Comparison of ENCODE assay signal across 16 cellular contexts in the genomic region with DNA sequence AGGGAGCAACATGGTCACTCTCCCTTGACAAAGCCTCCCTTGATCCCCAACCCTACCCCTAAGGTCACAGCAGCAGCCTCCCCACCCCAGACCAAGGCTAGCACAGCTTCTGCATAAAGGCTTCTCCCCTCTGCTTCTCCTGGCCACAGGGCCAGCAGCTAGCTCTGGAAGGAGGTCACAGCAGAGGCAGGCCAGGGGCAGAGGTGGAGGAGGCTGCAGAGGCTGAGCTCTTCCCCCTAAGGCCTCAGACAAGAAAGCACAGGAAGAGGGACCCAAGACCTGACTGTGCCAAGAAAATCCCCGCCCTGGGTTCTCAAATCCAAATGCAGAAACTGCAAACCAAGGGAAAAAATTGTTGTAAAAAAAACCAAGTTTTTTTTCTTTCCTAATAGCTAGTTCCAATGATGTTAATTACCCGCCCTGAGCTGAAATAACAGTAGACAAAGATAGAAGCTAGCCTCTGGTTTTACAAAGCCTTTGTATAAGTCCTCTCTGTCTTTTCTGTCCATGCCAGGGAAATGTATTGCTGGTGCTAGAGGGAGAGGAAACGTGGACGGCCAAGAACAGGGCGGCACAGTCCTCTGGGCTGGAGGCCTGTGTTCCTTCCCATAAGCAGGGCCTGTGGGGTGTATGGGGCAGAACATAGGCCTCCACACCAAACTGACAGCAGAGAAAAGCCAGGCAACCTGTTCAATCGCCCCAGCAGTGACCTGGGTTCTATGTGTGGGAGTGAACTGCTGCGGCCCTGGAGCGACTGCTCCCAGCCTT.
DNase-seq lines count a peak whose midpoint lies in the region; ATAC-seq, FAIRE-seq and TF ChIP-seq lines count a peak whose summit lies in the region.
"Had no signal": no experiment of that assay in that cellular context is flagged by ENCODE, and none has a peak within 500 bp of the region (broad histone marks: within the 10 kb centered on the region; RNA-seq: fewer than 3 reads in every experiment).

No MANE protein-coding gene starts in this region.

- intact Hi-C loops in dendritic cell treated with granulocyte-macrophage colony-stimulating factor and Interleukin-4, amounts not matched to agents 40 ng/mL and 50 ng/mL, for 4 days (cut with micrococcal nuclease) = loop anchor here (5.0 kb wide), 1 partner anchor 34 kb away; no protein-coding TSS in a partner anchor

- no peak overlapping the region for H3K23ac ChIP-seq in trophoblast cell (ENCODE audit: low read length)

- no peak for TF ChIP-seq POLR2A in tibial nerve (IDR thresholded peaks at IDR 0.05)
- no peak for TF ChIP-seq POLR2A in GM12892 (IDR thresholded peaks at IDR 0.05; ENCODE audit: low read depth, low read length)

- no peaks in the 10 kb centered on the region for H3K9me3 Mint-ChIP-seq in activated naive CD4-positive, alpha-beta T cell treated with anti-CD3 and anti-CD28 coated beads, Interleukin-2, amount 10 ng/mL, durations not matched to agents 7 days and 5 days
- no peaks in the 10 kb centered on the region for H3K9me3 Mint-ChIP-seq in activated naive CD4-positive, alpha-beta T cell treated with anti-CD3 and anti-CD28 coated beads, Interleukin-2, amount 50 U/mL, for 72 hours
- no peaks in the 10 kb centered on the region for H3K9me3 Mint-ChIP-seq in dendritic cell treated with granulocyte-macrophage colony-stimulating factor and Interleukin-4, amounts not matched to agents 40 ng/mL and 50 ng/mL, for 4 days
- H3K9me3 Mint-ChIP-seq: activated CD4-positive, alpha-beta T cell treated with anti-CD3 and anti-CD28 coated beads, Interleukin-2, amount 10 ng/mL, durations not matched to agents 24 days and 14 days; activated T-cell treated with anti-CD3 and anti-CD28 coated beads, Interleukin-2, amount 50 U/mL, for 4 hours had no signal

- H3K27ac ChIP-seq in trophoblast cell (ENCODE audit: low read depth, low read length) (no peak overlapping the region), tibial nerve (peak overlapping the region; percentile 21 to 84 (median 62))
- H3K27ac ChIP-seq: pancreas had no signal

- H3K4me3 ChIP-seq in trophoblast cell (ENCODE audit: low read depth, low read length) (no peak overlapping the region), tibial nerve (no peak overlapping the region)
- H3K4me3 ChIP-seq: pancreas had no signal

- WGBS in trophoblast cell (ENCODE audit: extremely low coverage, insufficient coverage, insufficient read length) = no CpG with 5 or more reads among the region's 8 CpGs
- 32 to 58% methylated on average over 8 of the region's 8 CpGs for WGBS in tibial nerve, 2 donors

- H3K27ac Mint-ChIP-seq in activated naive CD4-positive, alpha-beta T cell treated with anti-CD3 and anti-CD28 coated beads, Interleukin-2, amount 10 ng/mL, durations not matched to agents 7 days and 5 days = peak overlapping the region; percentile 80
- H3K27ac Mint-ChIP-seq in activated naive CD4-positive, alpha-beta T cell treated with anti-CD3 and anti-CD28 coated beads, Interleukin-2, amount 50 U/mL, for 72 hours = peak overlapping the region in 1 of 2 donors; percentile 22
- peak overlapping the region; percentile 58 for H3K27ac Mint-ChIP-seq in dendritic cell treated with granulocyte-macrophage colony-stimulating factor and Interleukin-4, amounts not matched to agents 40 ng/mL and 50 ng/mL, for 4 days
- H3K27ac Mint-ChIP-seq: activated CD4-positive, alpha-beta T cell treated with anti-CD3 and anti-CD28 coated beads, Interleukin-2, amount 10 ng/mL, durations not matched to agents 24 days and 14 days had no signal

- H3K9ac ChIP-seq in trophoblast cell (ENCODE audit: low read length) = no peak overlapping the region

- CTCF ChIA-PET in activated naive CD4-positive, alpha-beta T cell treated with anti-CD3 and anti-CD28 coated beads, Interleukin-2, amount 10 ng/mL, durations not matched to agents 7 days and 5 days (lab: Charles Lee) = interaction anchor here (1.2 to 1.5 kb wide), 3 partner anchors 10 to 198 kb away, joined by 3 to 9 read pairs (median 4); no protein-coding TSS in a partner anchor

- H3K14ac ChIP-seq in trophoblast cell (ENCODE audit: low read length) = no peak overlapping the region

- no peaks in the 10 kb centered on the region for H3K27me3 Mint-ChIP-seq in activated naive CD4-positive, alpha-beta T cell treated with anti-CD3 and anti-CD28 coated beads, Interleukin-2, amount 10 ng/mL, durations not matched to agents 7 days and 5 days
- no peaks in the 10 kb centered on the region for H3K27me3 Mint-ChIP-seq in dendritic cell treated with granulocyte-macrophage colony-stimulating factor and Interleukin-4, amounts not matched to agents 40 ng/mL and 50 ng/mL, for 4 days
- H3K27me3 Mint-ChIP-seq: activated CD4-positive, alpha-beta T cell treated with anti-CD3 and anti-CD28 coated beads, Interleukin-2, amount 10 ng/mL, durations not matched to agents 24 days and 14 days had no signal

- H3K27me3 ChIP-seq in trophoblast cell (ENCODE audit: insufficient read depth, low read length) (no peaks in the 10 kb centered on the region), tibial nerve (no peaks in the 10 kb centered on the region)
- H3K27me3 ChIP-seq: pancreas had no signal

- ATAC-seq in activated naive CD4-positive, alpha-beta T cell treated with anti-CD3 and anti-CD28 coated beads, Interleukin-2, amount 50 U/mL, for 72 hours = no peak
- ATAC-seq: activated T-cell treated with anti-CD3 and anti-CD28 coated beads, Interleukin-2, amount 50 U/mL, for 4 hours; pancreas had no signal

- H3K36me3 ChIP-seq in trophoblast cell (ENCODE audit: control insufficient read depth in 1 of 2, insufficient read depth in 2 of 2, low read length in 2 of 2) (peaks cover 48 to 55% of the 10 kb centered on the region in 2 experiments), tibial nerve (peaks cover 0 to 74% (median 13%) of the 10 kb centered on the region in 3 donors)

- H2BK120ac ChIP-seq in trophoblast cell (ENCODE audit: insufficient read depth, low read length, poor library complexity) = no peak overlapping the region

- TF ChIP-seq EP300 in tibial nerve (IDR thresholded peaks at IDR 0.05) = no peak

- no peak overlapping the region for H4K91ac ChIP-seq in trophoblast cell (ENCODE audit: low read depth, low read length)

- H3K4ac ChIP-seq in trophoblast cell (ENCODE audit: low read depth, low read length) = no peak overlapping the region

- H3K4me1 Mint-ChIP-seq in activated naive CD4-positive, alpha-beta T cell treated with anti-CD3 and anti-CD28 coated beads, Interleukin-2, amount 10 ng/mL, durations not matched to agents 7 days and 5 days = peaks cover 14% of the 10 kb centered on the region
- H3K4me1 Mint-ChIP-seq in dendritic cell treated with granulocyte-macrophage colony-stimulating factor and Interleukin-4, amounts not matched to agents 40 ng/mL and 50 ng/mL, for 4 days (ENCODE audit: low read depth) = peaks cover 43% of the 10 kb centered on the region

- no peak overlapping the region for H3K4me2 ChIP-seq in trophoblast cell (ENCODE audit: low read length)

- H2AK5ac ChIP-seq in trophoblast cell (ENCODE audit: low read length) = no peak overlapping the region

- no peak overlapping the region for H4K12ac ChIP-seq in trophoblast cell (ENCODE audit: low read depth, low read length)

- peak; percentile 14 for DNase-seq in activated naive CD4-positive, alpha-beta T cell treated with anti-CD3 and anti-CD28 coated beads, Interleukin-2, amount 10 ng/mL, durations not matched to agents 7 days and 5 days
- DNase-seq in activated naive CD4-positive, alpha-beta T cell treated with anti-CD3 and anti-CD28 coated beads, Interleukin-2, amount 50 U/mL, for 72 hours (ENCODE audit: low spot score in 2 of 2) = no peak
- no peak for DNase-seq in trophoblast cell
- DNase-seq in tibial nerve (ENCODE audit: low spot score in 2 of 2) = no peak
- DNase-seq in NCI-H2227 treated with DMSO at 0.1 percent for 48 hours (lab: John Stamatoyannopoulos, UW) = no peak
- DNase-seq in GM12892 (ENCODE audit: insufficient read length) = no peak
- DNase-seq in superior temporal gyrus (ENCODE audit: extremely low spot score) = no peak
- DNase-seq: activated CD4-positive, alpha-beta T cell treated with anti-CD3 and anti-CD28 coated beads, Interleukin-2, amount 10 ng/mL, durations not matched to agents 24 days and 14 days; activated T-cell treated with anti-CD3 and anti-CD28 coated beads, Interleukin-2, amount 50 U/mL, for 4 hours; amniotic stem cell; kidney; NCI-H1105 treated with DMSO at 0.1 percent for 48 hours; NCI-H2171 had no signal

- H3K79me1 ChIP-seq in trophoblast cell (ENCODE audit: low read length) = no peaks in the 10 kb centered on the region

- H3K9me3 ChIP-seq in trophoblast cell (ENCODE audit: insufficient read depth, low read depth, low read length) (no peaks in the 10 kb centered on the region), tibial nerve (no peaks in the 10 kb centered on the region)
- H3K9me3 ChIP-seq: pancreas had no signal

- peaks cover 5 to 6% of the 10 kb centered on the region in 2 experiments for H3K4me1 ChIP-seq in trophoblast cell (ENCODE audit: control insufficient read depth in 1 of 2, insufficient read depth in 2 of 2, low read length in 2 of 2)
- H3K4me1 ChIP-seq in tibial nerve = peaks cover 0 to 43% (median 5%) of the 10 kb centered on the region in 4 donors
- H3K4me1 ChIP-seq: pancreas had no signal

- H2BK5ac ChIP-seq in trophoblast cell (ENCODE audit: low read depth, low read length, poor library complexity) = no peak overlapping the region

- H3K18ac ChIP-seq in trophoblast cell (ENCODE audit: low read length) = no peak overlapping the region

- peaks cover 59% of the 10 kb centered on the region for H3K36me3 Mint-ChIP-seq in activated naive CD4-positive, alpha-beta T cell treated with anti-CD3 and anti-CD28 coated beads, Interleukin-2, amount 10 ng/mL, durations not matched to agents 7 days and 5 days
- peaks cover 13 to 19% of the 10 kb centered on the region in 2 donors for H3K36me3 Mint-ChIP-seq in activated naive CD4-positive, alpha-beta T cell treated with anti-CD3 and anti-CD28 coated beads, Interleukin-2, amount 50 U/mL, for 72 hours
- peaks cover 73% of the 10 kb centered on the region for H3K36me3 Mint-ChIP-seq in dendritic cell treated with granulocyte-macrophage colony-stimulating factor and Interleukin-4, amounts not matched to agents 40 ng/mL and 50 ng/mL, for 4 days (ENCODE audit: low read depth)

- no peak overlapping the region for H2AFZ ChIP-seq in trophoblast cell (ENCODE audit: insufficient read depth, low read length, poor library complexity)

- H2BK12ac ChIP-seq in trophoblast cell (ENCODE audit: low read length) = peak overlapping the region; percentile 35

- H4K8ac ChIP-seq in trophoblast cell (ENCODE audit: low read depth, low read length) = no peak overlapping the region

- H3K4me3 Mint-ChIP-seq in activated naive CD4-positive, alpha-beta T cell treated with anti-CD3 and anti-CD28 coated beads, Interleukin-2, amount 10 ng/mL, durations not matched to agents 7 days and 5 days = no peak overlapping the region
- no peak overlapping the region for H3K4me3 Mint-ChIP-seq in dendritic cell treated with granulocyte-macrophage colony-stimulating factor and Interleukin-4, amounts not matched to agents 40 ng/mL and 50 ng/mL, for 4 days
- H3K4me3 Mint-ChIP-seq: activated CD4-positive, alpha-beta T cell treated with anti-CD3 and anti-CD28 coated beads, Interleukin-2, amount 10 ng/mL, durations not matched to agents 24 days and 14 days; activated T-cell treated with anti-CD3 and anti-CD28 coated beads, Interleukin-2, amount 50 U/mL, for 4 hours had no signal

- TF ChIP-seq CTCF in tibial nerve (IDR thresholded peaks at IDR 0.05) = no peak

- H3K79me2 ChIP-seq in trophoblast cell (ENCODE audit: control insufficient read depth, insufficient read depth, low read length, poor library complexity) = no peaks in the 10 kb centered on the region

- no peak for FAIRE-seq in GM12892 (lab: Jason Lieb, UNC)
- FAIRE-seq: A204.1, kidney, pancreas had no signal
